9 cellular contexts compared by ENCODE assay signal in genomic region chr10:80413152-80413996, GRCh38. TPM values are rescaled to one million over a fixed set of nuclear protein-coding genes. Genes with fewer than 3 reads are reported as not detected.
DNase-seq lines count a peak whose midpoint lies in the region; ATAC-seq and TF ChIP-seq lines count a peak whose summit lies in the region.
"Had no signal": no experiment of that assay in that cellular context is flagged by ENCODE, and none has a peak within 500 bp of the region (broad histone marks: within the 10 kb centered on the region; RNA-seq: fewer than 3 reads in every experiment).

No MANE protein-coding gene starts in this region.

- H3K27me3 Mint-ChIP-seq in brain = no peaks in the 10 kb centered on the region
- peaks cover 1% of the 10 kb centered on the region for H3K27me3 Mint-ChIP-seq in activated CD4-positive, alpha-beta memory T cell treated with anti-CD3 and anti-CD28 coated beads for 36 hours

- DNase-seq in cardiac muscle cell (ENCODE audit: low read depth in 1 of 2, low spot score in 1 of 2) (peak; percentile 62 to 83), Right ventricle myocardium superior (no peak), left colon (peak; percentile 27 to 34)
- no peak for DNase-seq in stimulated activated CD4-positive, alpha-beta T cell treated with anti-CD3 and anti-CD28 coated beads, Interleukin-12 subunit alpha, Interleukin-12 subunit beta, amount 100 ng/mL, for 4 hours
- DNase-seq in activated CD4-positive, alpha-beta memory T cell treated with anti-CD3 and anti-CD28 coated beads for 36 hours = no peak
- DNase-seq: NCI-H187 had no signal

- H3K27me3 ChIP-seq in cardiac muscle cell = no peaks in the 10 kb centered on the region

- no peaks in the 10 kb centered on the region for H3K9me3 Mint-ChIP-seq in brain
- no peaks in the 10 kb centered on the region for H3K9me3 Mint-ChIP-seq in activated CD4-positive, alpha-beta memory T cell treated with anti-CD3 and anti-CD28 coated beads for 36 hours

- peak overlapping the region; percentile 15 to 77 (median 58) for H3K4me3 Mint-ChIP-seq in brain
- no peak overlapping the region for H3K4me3 Mint-ChIP-seq in activated CD4-positive, alpha-beta memory T cell treated with anti-CD3 and anti-CD28 coated beads for 36 hours

- H3K27ac ChIP-seq in cardiac muscle cell (peak overlapping the region; percentile 62), urinary bladder (ENCODE audit: low read depth) (peak overlapping the region; percentile 77)

- POLR2A ChIA-PET in activated CD4-positive, alpha-beta memory T cell treated with anti-CD3 and anti-CD28 coated beads for 36 hours (lab: Charles Lee) = no interaction called here

- no peaks in the 10 kb centered on the region for H3K9me3 ChIP-seq in cardiac muscle cell (ENCODE audit: low read depth)

- peaks cover 95% of the 10 kb centered on the region for H3K4me1 Mint-ChIP-seq in brain
- H3K4me1 Mint-ChIP-seq in activated CD4-positive, alpha-beta memory T cell treated with anti-CD3 and anti-CD28 coated beads for 36 hours (ENCODE audit: low read depth) = peaks cover 8% of the 10 kb centered on the region

- H3K4me3 ChIP-seq in cardiac muscle cell (no peak overlapping the region), urinary bladder (ENCODE audit: low read depth, low read length) (no peak overlapping the region)

- H3K36me3 Mint-ChIP-seq in brain = no peaks in the 10 kb centered on the region
- H3K36me3 Mint-ChIP-seq in activated CD4-positive, alpha-beta memory T cell treated with anti-CD3 and anti-CD28 coated beads for 36 hours = no peaks in the 10 kb centered on the region

- ATAC-seq in Right ventricle myocardium superior (ENCODE audit: poor library complexity) (no peak), left colon (no peak), GM18858 (IDR thresholded peaks at IDR 0.05; ENCODE audit: unreplicated experiment) (no peak)

- WGBS in urinary bladder = 65% methylated on average over 13 of the region's 13 CpGs

- no peaks in the 10 kb centered on the region for H3K36me3 ChIP-seq in cardiac muscle cell
- no peaks in the 10 kb centered on the region for H3K36me3 ChIP-seq in urinary bladder (ENCODE audit: insufficient read depth)

- H3K4me1 ChIP-seq in cardiac muscle cell (ENCODE audit: low read depth) (peaks cover 62% of the 10 kb centered on the region), urinary bladder (ENCODE audit: insufficient read depth) (peaks cover 7% of the 10 kb centered on the region)

- peak overlapping the region; percentile 7 to 98 (median 39) for H3K27ac Mint-ChIP-seq in brain
- no peak overlapping the region for H3K27ac Mint-ChIP-seq in activated CD4-positive, alpha-beta memory T cell treated with anti-CD3 and anti-CD28 coated beads for 36 hours

- CTCF ChIA-PET in activated CD4-positive, alpha-beta memory T cell treated with anti-CD3 and anti-CD28 coated beads for 36 hours (lab: Charles Lee) = interaction anchor here (1.2 to 1.5 kb wide), 2 partner anchors 32 to 92 kb away, joined by 3 to 4 read pairs; no protein-coding TSS in a partner anchor

- TF ChIP-seq CTCF in cardiac muscle cell (IDR thresholded peaks at IDR 0.05; ENCODE audit: low read depth, low read length) = no peak
- no peak for TF ChIP-seq CTCF in brain (conservative IDR thresholded peaks at IDR 0.05)

- intact Hi-C loops in Right ventricle myocardium superior (cut with DNase I) = no loop called here
- intact Hi-C loops in left colon (cut with DNase I, micrococcal nuclease) = no loop called here
- intact Hi-C loops in activated CD4-positive, alpha-beta memory T cell treated with anti-CD3 and anti-CD28 coated beads for 36 hours (cut with micrococcal nuclease) = no loop called here

RNA-seq across cellular contexts. Expression of gene PRXL2A, which starts 5.0 kb away (rescaled TPM):
- total RNA-seq in cardiac muscle cell (52.0 and 61.8 TPM in 2 replicates), Right ventricle myocardium superior (110 TPM), left colon (100 to 1,000 TPM in 1 of 2 donors, 10 to 100 TPM in 1; 97.6 to 108 TPM), urinary bladder (52.9 TPM)
- polyA plus RNA-seq in cardiac muscle cell (132 and 144 TPM in 2 replicates), brain (ENCODE audit: insufficient read depth, low read depth, low replicate concordance) (178 TPM), urinary bladder (59.1 TPM)
- 10 to 100 TPM in 1 of 2 experiments, 1 to 10 TPM in 1; 9.5 to 10.1 TPM for total RNA-seq in activated CD4-positive, alpha-beta memory T cell treated with anti-CD3 and anti-CD28 coated beads for 36 hours

RNA-seq across cellular contexts. Expression of gene TSPAN14, which starts 40.7 kb away (rescaled TPM):
- total RNA-seq in cardiac muscle cell = 29.5 and 31.6 TPM in 2 replicates
- polyA plus RNA-seq in cardiac muscle cell = 55.1 and 57.0 TPM in 2 replicates
- 36.6 TPM for total RNA-seq in Right ventricle myocardium superior
- 70.4 TPM for polyA plus RNA-seq in brain (ENCODE audit: insufficient read depth, low read depth, low replicate concordance)
- 10 to 100 TPM; 85.6 TPM for total RNA-seq in left colon
- 26.4 TPM for total RNA-seq in urinary bladder
- polyA plus RNA-seq in urinary bladder = 65.1 TPM
- 10 to 100 TPM; 48.9 to 51.8 TPM for total RNA-seq in activated CD4-positive, alpha-beta memory T cell treated with anti-CD3 and anti-CD28 coated beads for 36 hours

RNA-seq across cellular contexts. Expression of gene DYDC2, which starts 56.8 kb away (rescaled TPM):
- total RNA-seq in cardiac muscle cell (not detected in 2 replicates), Right ventricle myocardium superior (not detected), left colon (not detected), urinary bladder (not detected)
- polyA plus RNA-seq in cardiac muscle cell (0.62 TPM in 1 of 2 replicates, not detected in the other), brain (ENCODE audit: insufficient read depth, low read depth, low replicate concordance) (1.2 TPM), urinary bladder (not detected)
- total RNA-seq in activated CD4-positive, alpha-beta memory T cell treated with anti-CD3 and anti-CD28 coated beads for 36 hours = not detected

RNA-seq across cellular contexts. Expression of gene DYDC1, which starts 56.8 kb away (rescaled TPM):
- total RNA-seq in cardiac muscle cell = not detected in 2 replicates
- 0.41 TPM in 1 of 2 replicates, not detected in the other for polyA plus RNA-seq in cardiac muscle cell
- not detected for total RNA-seq in Right ventricle myocardium superior
- polyA plus RNA-seq in brain (ENCODE audit: insufficient read depth, low read depth, low replicate concordance) = not detected
- not detected for total RNA-seq in left colon
- total RNA-seq in urinary bladder = not detected
- polyA plus RNA-seq in urinary bladder = not detected
- total RNA-seq in activated CD4-positive, alpha-beta memory T cell treated with anti-CD3 and anti-CD28 coated beads for 36 hours = not detected

Comparison
In these comparisons a context has a peak if more than half of its experiments do, and no peak if none do; other contexts are left out.
1. DNase-seq: peak in cardiac muscle cell (2 of 2) and left colon (2 of 2); none in Right ventricle myocardium superior (single experiment), stimulated activated CD4-positive, alpha-beta T cell treated with anti-CD3 and anti-CD28 coated beads, Interleukin-12 subunit alpha, Interleukin-12 subunit beta, amount 100 ng/mL, for 4 hours (single experiment) and activated CD4-positive, alpha-beta memory T cell treated with anti-CD3 and anti-CD28 coated beads for 36 hours (single experiment).